ENCODE assay signal across 8 cellular contexts in the genomic region with DNA sequence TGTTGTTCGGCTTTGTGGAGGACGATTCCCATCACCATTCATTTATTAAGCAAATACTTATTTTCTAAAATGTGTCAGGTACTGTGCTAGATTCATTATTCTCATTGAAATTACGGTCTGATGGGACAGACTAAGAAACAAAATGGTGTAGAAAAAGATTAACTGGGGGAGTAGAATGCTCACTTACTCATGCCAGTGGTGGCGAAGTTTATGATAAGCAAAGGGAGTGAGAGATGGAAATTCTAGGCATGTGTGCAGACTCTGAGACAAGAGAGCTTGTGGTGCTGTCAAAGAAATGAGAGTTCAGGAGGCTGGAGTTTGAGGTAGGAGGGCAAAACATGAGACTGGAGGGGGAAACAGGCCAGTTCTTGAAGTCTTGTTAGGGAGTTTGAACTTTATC. TPM values are rescaled to one million over a fixed set of nuclear protein-coding genes. Genes with fewer than 3 reads are reported as not detected.
DNase-seq lines count a peak whose midpoint lies in the region; ATAC-seq and TF ChIP-seq lines count a peak whose summit lies in the region.

No MANE protein-coding gene starts in this region.

- ATAC-seq in GM18505 (IDR thresholded peaks at IDR 0.05; ENCODE audit: unreplicated experiment) (no peak), GM19035 (IDR thresholded peaks at IDR 0.05; ENCODE audit: unreplicated experiment) (no peak)

- H3K4me1 ChIP-seq in BLaER1 (peaks cover 37% of the 10 kb centered on the region), MM.1S (ENCODE audit: low read length) (peaks cover 12% of the 10 kb centered on the region; the same call in 1 of the 2 replicates), neuron (ENCODE audit: insufficient read depth, low read length) (peaks cover 7% of the 10 kb centered on the region)

- TF ChIP-seq CTCF in MM.1S (IDR thresholded peaks at IDR 0.05; ENCODE audit: low read length) (no peak), dorsolateral prefrontal cortex (IDR thresholded peaks at IDR 0.05 in 54 of 56, conservative IDR thresholded peaks at IDR 0.05 in 2 of 56; ENCODE audit: low read depth in 1 of 56, partially characterized antibody in 56 of 56) (no peak)

- H4K20me1 ChIP-seq in BLaER1 (no peaks in the 10 kb centered on the region), MM.1S (ENCODE audit: insufficient read depth, low read length) (no peaks in the 10 kb centered on the region)

- intact Hi-C loops in dorsolateral prefrontal cortex (cut with DNase I): loop anchor here (2.0 to 10.0 kb wide), 2 partner anchors 19 to 209 kb away; partner anchors contain the start of genes TRIM39 (in 2 of the 2), GNL1 (in 1 of the 2) and PRR3 (in 1 of the 2)

- no peaks in the 10 kb centered on the region for H3K27me3 ChIP-seq in BLaER1
- no peaks in the 10 kb centered on the region for H3K27me3 ChIP-seq in MM.1S (replicated peaks; ENCODE audit: insufficient read depth, low read length)
- no peaks in the 10 kb centered on the region for H3K27me3 ChIP-seq in dorsolateral prefrontal cortex
- no peaks in the 10 kb centered on the region for H3K27me3 ChIP-seq in neuron (ENCODE audit: insufficient read depth, low read length)

- DNase-seq in MM.1S (no peak), dorsolateral prefrontal cortex (no peak), GM19240 (ENCODE audit: insufficient read length, low spot score) (no peak), SW480 (ENCODE audit: low spot score) (no peak)

- no peaks in the 10 kb centered on the region for H3K9me3 ChIP-seq in BLaER1
- no peaks in the 10 kb centered on the region for H3K9me3 ChIP-seq in MM.1S (replicated peaks; ENCODE audit: insufficient read depth, low read length)
- H3K9me3 ChIP-seq in neuron (ENCODE audit: low read length): no peaks in the 10 kb centered on the region

- H3K79me2 ChIP-seq in MM.1S (ENCODE audit: low read length): peaks cover 9% of the 10 kb centered on the region; the same call in 1 of the 2 replicates

- peak overlapping the region; percentile 80 for H3K4me2 ChIP-seq in BLaER1
- peak overlapping the region; percentile 67 for H3K4me2 ChIP-seq in MM.1S (ENCODE audit: low read depth, low read length)

- H3K27ac ChIP-seq in BLaER1 (no peak overlapping the region), MM.1S (ENCODE audit: low read length) (no peak overlapping the region), dorsolateral prefrontal cortex (peak overlapping the region in 22 of 59 donors; percentile 63 to 96 (median 89))

- H2AFZ ChIP-seq in MM.1S (ENCODE audit: low read length): no peak overlapping the region
- peak overlapping the region; percentile 59 for H2AFZ ChIP-seq in neuron (ENCODE audit: low read depth, low read length)

- TF ChIP-seq POLR2A in GM18505 (IDR thresholded peaks at IDR 0.05; ENCODE audit: borderline replicate concordance, extremely low read depth, insufficient read depth, insufficient read length): no peak

- H3F3A ChIP-seq in MM.1S (ENCODE audit: insufficient read depth, low read length): no peaks in the 10 kb centered on the region

- H3K9me2 ChIP-seq in MM.1S (replicated peaks; ENCODE audit: insufficient read depth, low read length): no peaks in the 10 kb centered on the region

- H3K4me3 ChIP-seq in BLaER1 (peak overlapping the region; percentile 78), MM.1S (ENCODE audit: low read length) (peak overlapping the region; percentile 98), dorsolateral prefrontal cortex (peak overlapping the region in 58 of 59 donors; percentile 62 to 99 (median 90)), neuron (ENCODE audit: low read length) (peak overlapping the region; percentile 79)

- H3K36me3 ChIP-seq in BLaER1: peaks cover 34% of the 10 kb centered on the region
- H3K36me3 ChIP-seq in MM.1S (replicated peaks; ENCODE audit: insufficient read depth, low read length): no peaks in the 10 kb centered on the region
- peaks cover 23% of the 10 kb centered on the region for H3K36me3 ChIP-seq in neuron (ENCODE audit: insufficient read depth, low read length)

- peak overlapping the region; percentile 77; the same call in 1 of the 2 replicates for H3K9ac ChIP-seq in BLaER1
- H3K9ac ChIP-seq in MM.1S (ENCODE audit: low read length): peak overlapping the region; percentile 91; the same call in 1 of the 2 replicates

RNA-seq across cellular contexts. Expression of gene RPP21, which starts 0.9 kb away (rescaled TPM):
- total RNA-seq in dorsolateral prefrontal cortex: 10 to 100 TPM; 25.5 to 57.1 (median 41.0) TPM

RNA-seq across cellular contexts. Expression of gene TRIM39, which starts 19.1 kb away (rescaled TPM):
- 10 to 100 TPM in 89 of 120 experiments, 1 to 10 TPM in 31; 6.8 to 16.8 (median 11.0) TPM for total RNA-seq in dorsolateral prefrontal cortex
